Comparison of ENCODE assay signal across 1 cellular context in genomic region chr12:989751-990278, GRCh38.
TF ChIP-seq lines count a peak whose summit lies in the region.

No MANE protein-coding gene starts in this region.

TF ChIP-seq in HEK293, 187 proteins besides CTCF, POLR2A, EP300 and RAD21 (continued from another document):
- 0 out of 2 replicates have a peak, but pooled peaks have one; percentile 14 for TF ChIP-seq PRDM6 (tag by site-specific recombination; IDR thresholded peaks at IDR 0.05)
- no peak for TF ChIP-seq ZNF280C (tag by site-specific recombination; IDR thresholded peaks at IDR 0.05)
- TF ChIP-seq ZNF157 (tag by site-specific recombination; IDR thresholded peaks at IDR 0.05): no peak
- TF ChIP-seq ZBTB17 (tag by site-specific recombination; IDR thresholded peaks at IDR 0.05): peak; percentile 94
- TF ChIP-seq BCL11B (tag by site-specific recombination; IDR thresholded peaks at IDR 0.05; ENCODE audit: low read depth): no peak
- no peak for TF ChIP-seq ZNF571 (tag by site-specific recombination; IDR thresholded peaks at IDR 0.05)
- TF ChIP-seq RBAK (tag by site-specific recombination; IDR thresholded peaks at IDR 0.05): no peak
- TF ChIP-seq ZNF211 (tag by site-specific recombination; IDR thresholded peaks at IDR 0.05; ENCODE audit: low read depth): no peak
- TF ChIP-seq ZBTB21 (tag by site-specific recombination; IDR thresholded peaks at IDR 0.05): no peak
- peak; percentile 90 for TF ChIP-seq MYNN (tag by site-specific recombination; IDR thresholded peaks at IDR 0.05; ENCODE audit: borderline replicate concordance)
- no peak for TF ChIP-seq AEBP2 (tag by site-specific recombination; IDR thresholded peaks at IDR 0.05; ENCODE audit: borderline replicate concordance)
- TF ChIP-seq PRDM4 (tag by site-specific recombination; IDR thresholded peaks at IDR 0.05): peak; percentile 75
- TF ChIP-seq ZNF398 (tag by site-specific recombination; IDR thresholded peaks at IDR 0.05): no peak
- TF ChIP-seq ZNF18 (tag by site-specific recombination; IDR thresholded peaks at IDR 0.05): 0 out of 2 replicates have a peak, but pooled peaks have one; percentile 13
- TF ChIP-seq ZNF404 (tag by site-specific recombination; IDR thresholded peaks at IDR 0.05): no peak
- peak; percentile 25; the same call in 1 of the 2 replicates for TF ChIP-seq ZNF366 (tag by site-specific recombination; conservative IDR thresholded peaks at IDR 0.05)
- TF ChIP-seq ZNF169 (tag by site-specific recombination; IDR thresholded peaks at IDR 0.05): no peak
- TF ChIP-seq ZNF621 (tag by site-specific recombination; IDR thresholded peaks at IDR 0.05): no peak
- TF ChIP-seq IKZF3 (tag by site-specific recombination; IDR thresholded peaks at IDR 0.05): no peak
- 0 out of 2 replicates have a peak, but pooled peaks have one; percentile 56 for TF ChIP-seq SP7 (tag by site-specific recombination; IDR thresholded peaks at IDR 0.05)
- no peak for TF ChIP-seq ZNF2 (tag by site-specific recombination; IDR thresholded peaks at IDR 0.05)
- no peak for TF ChIP-seq ZNF510 (tag by site-specific recombination; IDR thresholded peaks at IDR 0.05; ENCODE audit: insufficient replicate concordance)
- no peak for TF ChIP-seq MZF1 (tag by site-specific recombination; IDR thresholded peaks at IDR 0.05; ENCODE audit: borderline replicate concordance)
- TF ChIP-seq ZNF624 (tag by site-specific recombination; IDR thresholded peaks at IDR 0.05): 0 out of 2 replicates have a peak, but pooled peaks have one; percentile 40
- no peak for TF ChIP-seq ZNF274 (IDR thresholded peaks at IDR 0.05; ENCODE audit: low read length)
- no peak for TF ChIP-seq ZNF274 (tag by site-specific recombination; IDR thresholded peaks at IDR 0.05; ENCODE audit: borderline replicate concordance)
- no peak for TF ChIP-seq OVOL3 (tag by site-specific recombination; IDR thresholded peaks at IDR 0.05)
- no peak for TF ChIP-seq ZNF596 (tag by site-specific recombination; IDR thresholded peaks at IDR 0.05)
- no peak for TF ChIP-seq KLF7 (tag by site-specific recombination; IDR thresholded peaks at IDR 0.05; ENCODE audit: borderline replicate concordance)
- peak; percentile 82 for TF ChIP-seq PRDM1 (tag by site-specific recombination; IDR thresholded peaks at IDR 0.05)
- TF ChIP-seq WT1 (tag by site-specific recombination; IDR thresholded peaks at IDR 0.05): peak; percentile 53
- TF ChIP-seq ZSCAN5A (tag by site-specific recombination; IDR thresholded peaks at IDR 0.05): no peak
